26 cellular contexts compared by ENCODE assay signal in the genomic region with DNA sequence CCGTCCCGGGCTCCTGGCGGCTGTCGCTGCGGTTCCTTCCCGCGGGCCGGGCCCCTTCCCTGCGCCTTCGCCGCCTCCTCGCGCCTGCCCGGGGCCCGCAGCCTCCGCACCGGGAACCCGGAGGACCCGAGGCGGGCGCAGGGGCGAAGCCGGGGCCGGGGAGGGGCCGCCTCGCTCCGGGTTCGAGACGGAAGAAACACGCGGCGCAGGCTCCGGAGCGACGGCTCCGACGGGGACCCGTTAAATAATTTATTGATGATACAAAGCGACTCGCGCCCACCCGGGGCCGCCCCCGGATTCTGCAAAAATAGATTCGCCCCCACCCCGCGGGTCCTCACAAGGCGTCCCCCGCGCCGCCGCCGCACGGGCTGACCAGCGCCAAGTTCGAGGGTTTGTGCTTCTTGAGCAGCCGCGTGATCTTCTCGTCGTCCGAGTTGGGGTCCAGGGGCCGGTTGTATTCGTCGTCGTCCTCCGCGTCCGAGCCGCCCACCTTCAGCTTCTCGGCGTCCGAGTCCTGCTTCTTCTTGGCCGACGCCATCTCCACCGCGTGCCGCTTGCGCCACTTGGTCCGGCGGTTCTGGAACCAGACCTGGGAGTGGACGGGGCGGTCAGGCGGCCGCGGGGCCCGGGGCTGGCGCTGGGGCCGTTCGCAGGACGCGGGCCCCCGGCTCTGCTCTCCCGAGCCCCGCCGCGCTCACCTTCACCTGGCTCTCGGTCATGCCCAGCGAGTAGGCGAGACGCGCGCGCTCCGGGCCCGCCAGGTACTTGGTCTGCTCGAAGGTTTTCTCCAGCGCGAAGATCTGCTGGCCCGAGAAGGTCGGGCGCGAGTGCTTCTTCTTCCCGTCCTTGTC. TPM values are rescaled to one million over a fixed set of nuclear protein-coding genes. Genes with fewer than 3 reads are reported as not detected.
DNase-seq lines count a peak whose midpoint lies in the region; ATAC-seq and TF ChIP-seq lines count a peak whose summit lies in the region.
"Had no signal": no experiment of that assay in that cellular context is flagged by ENCODE, and none has a peak within 500 bp of the region (broad histone marks: within the 10 kb centered on the region; RNA-seq: fewer than 3 reads in every experiment).

No MANE protein-coding gene starts in this region.

- peak overlapping the region; percentile 75 for H3K4me2 ChIP-seq in hepatocyte

- H3K36me3 ChIP-seq in ES-I3 (ENCODE audit: insufficient read depth, low read length) (no peaks in the 10 kb centered on the region), hepatocyte (replicated peaks; ENCODE audit: insufficient read depth, low read depth) (no peaks in the 10 kb centered on the region)

- no peak for TF ChIP-seq CTCF in WTC11 (IDR thresholded peaks at IDR 0.05)
- TF ChIP-seq CTCF in hepatocyte (IDR thresholded peaks at IDR 0.05; ENCODE audit: poor library complexity), result no peak

- DNase-seq in WTC11 (ENCODE audit: low spot score) (peak; percentile 64), hepatocyte (ENCODE audit: low spot score) (no peak), retina (peak; percentile 65), amygdala (lab: John Stamatoyannopoulos, UW) (no peak)
- DNase-seq in activated CD8-positive, alpha-beta memory T cell treated with anti-CD3 and anti-CD28 coated beads for 24 hours, result no peak
- DNase-seq: activated CD4-positive, alpha-beta T cell treated with anti-CD3 and anti-CD28 coated beads for 1 hour; activated CD8-positive, alpha-beta memory T cell treated with anti-CD3 and anti-CD28 coated beads, Interleukin-2, amount 10 ng/mL, durations not matched to agents 7 days and 5 days; activated naive CD8-positive, alpha-beta T cell treated with anti-CD3 and anti-CD28 coated beads, Interleukin-2, amount 10 ng/mL, durations not matched to agents 7 days and 5 days; CD8-positive, alpha-beta T cell; DMS53; mucosa of descending colon; NCI-H146; NCI-H2171 treated with DMSO at 0.1 percent for 48 hours; NCI-H748 treated with DMSO at 0.1 percent for 48 hours; SHP77; SW 1271 had no signal

- POLR2A ChIA-PET in WTC11 (lab: Charles Lee), result no interaction called here

- ATAC-seq in WTC11 (peak; percentile 6), GM21737 (IDR thresholded peaks at IDR 0.05; ENCODE audit: unreplicated experiment) (no peak)
- ATAC-seq: activated CD8-positive, alpha-beta memory T cell treated with anti-CD3 and anti-CD28 coated beads, Interleukin-2, amount 10 ng/mL, durations not matched to agents 7 days and 5 days; CD8-positive, alpha-beta T cell; esophagus mucosa; gastroesophageal sphincter; GM12878; left colon; mucosa of descending colon had no signal

- peaks cover 72% of the 10 kb centered on the region for H3K27me3 Mint-ChIP-seq in WTC11 (ENCODE audit: low read depth)

- no peak overlapping the region for H3K27ac ChIP-seq in hepatocyte
- H3K27ac ChIP-seq: gastroesophageal sphincter, neutrophil had no signal

- H3K4me1 Mint-ChIP-seq in WTC11, result peaks cover 12% of the 10 kb centered on the region
- H3K4me1 Mint-ChIP-seq: activated naive CD8-positive, alpha-beta T cell treated with anti-CD3 and anti-CD28 coated beads, Interleukin-2, amount 10 ng/mL, durations not matched to agents 7 days and 5 days had no signal

- H3K9me3 ChIP-seq in ES-I3 (ENCODE audit: control insufficient read depth, insufficient read depth, low read length), result no peaks in the 10 kb centered on the region
- no peaks in the 10 kb centered on the region for H3K9me3 ChIP-seq in hepatocyte (ENCODE audit: low read depth)
- H3K9me3 ChIP-seq: mucosa of descending colon, neutrophil had no signal

- H3K79me2 ChIP-seq in hepatocyte, result no peaks in the 10 kb centered on the region

- H2AFZ ChIP-seq in hepatocyte, result no peak overlapping the region

- H3K9me2 ChIP-seq in hepatocyte (replicated peaks; ENCODE audit: insufficient read depth), result no peaks in the 10 kb centered on the region

- H3K9ac ChIP-seq in ES-I3 (ENCODE audit: low read depth, low read length), result peak overlapping the region; percentile 6; the same call in 1 of the 2 replicates

- H3K4me3 Mint-ChIP-seq in WTC11, result no peak overlapping the region
- H3K4me3 Mint-ChIP-seq: activated CD8-positive, alpha-beta memory T cell treated with anti-CD3 and anti-CD28 coated beads, Interleukin-2, amount 10 ng/mL, durations not matched to agents 7 days and 5 days; activated naive CD8-positive, alpha-beta T cell treated with anti-CD3 and anti-CD28 coated beads, Interleukin-2, amount 10 ng/mL, durations not matched to agents 7 days and 5 days; CD8-positive, alpha-beta T cell had no signal

- H3K27ac Mint-ChIP-seq in WTC11, result no peak overlapping the region
- H3K27ac Mint-ChIP-seq: activated CD8-positive, alpha-beta memory T cell treated with anti-CD3 and anti-CD28 coated beads, Interleukin-2, amount 10 ng/mL, durations not matched to agents 7 days and 5 days; activated naive CD8-positive, alpha-beta T cell treated with anti-CD3 and anti-CD28 coated beads, Interleukin-2, amount 10 ng/mL, durations not matched to agents 7 days and 5 days; activated T-helper 2 cell treated with anti-CD3 and anti-CD28 coated beads, Interferon-gamma antibody, Interleukin-2, Interleukin-4, amounts not matched to agents 10 μg/mL and 5 μg/mL and 100 μg/mL, durations not matched to agents 14 hours and 24 hours and 36 hours; CD8-positive, alpha-beta T cell had no signal

- CTCF ChIA-PET in WTC11 (lab: Charles Lee), result no interaction called here

- H3K27me3 ChIP-seq in hepatocyte, result peaks cover 65% of the 10 kb centered on the region

- H3K4me1 ChIP-seq in ES-I3 (ENCODE audit: insufficient read depth, low read length) (peaks cover 11% of the 10 kb centered on the region), hepatocyte (ENCODE audit: insufficient read depth) (peaks cover 29% of the 10 kb centered on the region)

- H3K9me3 Mint-ChIP-seq in WTC11, result no peaks in the 10 kb centered on the region
- H3K9me3 Mint-ChIP-seq: activated naive CD8-positive, alpha-beta T cell treated with anti-CD3 and anti-CD28 coated beads, Interleukin-2, amount 10 ng/mL, durations not matched to agents 7 days and 5 days; activated T-helper 2 cell treated with anti-CD3 and anti-CD28 coated beads, Interferon-gamma antibody, Interleukin-2, Interleukin-4, amounts not matched to agents 10 μg/mL and 5 μg/mL and 100 μg/mL, durations not matched to agents 14 hours and 24 hours and 36 hours; CD8-positive, alpha-beta T cell had no signal

- peaks cover 7% of the 10 kb centered on the region for H4K20me1 ChIP-seq in hepatocyte (ENCODE audit: insufficient read depth, poor library complexity, severe bottlenecking)

- H3K36me3 Mint-ChIP-seq in WTC11, result no peaks in the 10 kb centered on the region; the same call in 1 of the 2 replicates

- WGBS in hepatocyte (ENCODE audit: low lambda C conversion rate, missing lambda C conversion rate), result 10% methylated on average over 47 of the region's 113 CpGs

- no peak overlapping the region for H3K4me3 ChIP-seq in hepatocyte
- H3K4me3 ChIP-seq: GM12878, mucosa of descending colon had no signal

TF ChIP-seq in WTC11, 78 proteins besides CTCF, POLR2A, EP300 and RAD21:
- TF ChIP-seq, protein P1, sequence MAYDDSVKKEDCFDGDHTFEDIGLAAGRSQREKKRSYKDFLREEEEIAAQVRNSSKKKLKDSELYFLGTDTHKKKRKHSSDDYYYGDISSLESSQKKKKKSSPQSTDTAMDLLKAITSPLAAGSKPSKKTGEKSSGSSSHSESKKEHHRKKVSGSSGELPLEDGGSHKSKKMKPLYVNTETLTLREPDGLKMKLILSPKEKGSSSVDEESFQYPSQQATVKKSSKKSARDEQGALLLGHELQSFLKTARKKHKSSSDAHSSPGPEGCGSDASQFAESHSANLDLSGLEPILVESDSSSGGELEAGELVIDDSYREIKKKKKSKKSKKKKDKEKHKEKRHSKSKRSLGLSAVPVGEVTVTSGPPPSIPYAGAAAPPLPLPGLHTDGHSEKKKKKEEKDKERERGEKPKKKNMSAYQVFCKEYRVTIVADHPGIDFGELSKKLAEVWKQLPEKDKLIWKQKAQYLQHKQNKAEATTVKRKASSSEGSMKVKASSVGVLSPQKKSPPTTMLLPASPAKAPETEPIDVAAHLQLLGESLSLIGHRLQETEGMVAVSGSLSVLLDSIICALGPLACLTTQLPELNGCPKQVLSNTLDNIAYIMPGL (CRISPR knock-in tag; IDR thresholded peaks at IDR 0.05), result 0 out of 2 replicates have a peak, but pooled peaks have one; percentile 31
- TF ChIP-seq FOXP1 (CRISPR knock-in tag; IDR thresholded peaks at IDR 0.05; ENCODE audit: borderline replicate concordance) (no peak), ETV6 (CRISPR knock-in tag; IDR thresholded peaks at IDR 0.05) (0 out of 2 replicates have a peak, but pooled peaks have one; percentile 17)
- TF ChIP-seq, protein P2, sequence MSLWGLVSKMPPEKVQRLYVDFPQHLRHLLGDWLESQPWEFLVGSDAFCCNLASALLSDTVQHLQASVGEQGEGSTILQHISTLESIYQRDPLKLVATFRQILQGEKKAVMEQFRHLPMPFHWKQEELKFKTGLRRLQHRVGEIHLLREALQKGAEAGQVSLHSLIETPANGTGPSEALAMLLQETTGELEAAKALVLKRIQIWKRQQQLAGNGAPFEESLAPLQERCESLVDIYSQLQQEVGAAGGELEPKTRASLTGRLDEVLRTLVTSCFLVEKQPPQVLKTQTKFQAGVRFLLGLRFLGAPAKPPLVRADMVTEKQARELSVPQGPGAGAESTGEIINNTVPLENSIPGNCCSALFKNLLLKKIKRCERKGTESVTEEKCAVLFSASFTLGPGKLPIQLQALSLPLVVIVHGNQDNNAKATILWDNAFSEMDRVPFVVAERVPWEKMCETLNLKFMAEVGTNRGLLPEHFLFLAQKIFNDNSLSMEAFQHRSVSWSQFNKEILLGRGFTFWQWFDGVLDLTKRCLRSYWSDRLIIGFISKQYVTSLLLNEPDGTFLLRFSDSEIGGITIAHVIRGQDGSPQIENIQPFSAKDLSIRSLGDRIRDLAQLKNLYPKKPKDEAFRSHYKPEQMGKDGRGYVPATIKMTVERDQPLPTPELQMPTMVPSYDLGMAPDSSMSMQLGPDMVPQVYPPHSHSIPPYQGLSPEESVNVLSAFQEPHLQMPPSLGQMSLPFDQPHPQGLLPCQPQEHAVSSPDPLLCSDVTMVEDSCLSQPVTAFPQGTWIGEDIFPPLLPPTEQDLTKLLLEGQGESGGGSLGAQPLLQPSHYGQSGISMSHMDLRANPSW (CRISPR knock-in tag; conservative IDR thresholded peaks at IDR 0.05; ENCODE audit: low read depth), result no peak

RNA-seq across cellular contexts. Expression of a gene that starts 1.1 kb away (rescaled TPM):
- total RNA-seq in WTC11 (2021) (0.11 to 0.21 TPM (median 0.15 TPM) in 3 replicates), hepatocyte (0.03 and 0.04 TPM in 2 replicates)
- polyA plus RNA-seq in hepatocyte, result 4.9 and 5.0 TPM in 2 replicates
- total RNA-seq: activated CD8-positive, alpha-beta memory T cell treated with anti-CD3 and anti-CD28 coated beads, Interleukin-2, amount 10 ng/mL, durations not matched to agents 7 days and 5 days; activated naive CD8-positive, alpha-beta T cell treated with anti-CD3 and anti-CD28 coated beads, Interleukin-2, amount 10 ng/mL, durations not matched to agents 7 days and 5 days; activated T-helper 2 cell treated with anti-CD3 and anti-CD28 coated beads, Interferon-gamma antibody, Interleukin-2, Interleukin-4, amounts not matched to agents 10 μg/mL and 5 μg/mL and 100 μg/mL, durations not matched to agents 14 hours and 24 hours and 36 hours; CD8-positive, alpha-beta T cell; gastroesophageal sphincter; GM12878; left colon; mucosa of descending colon; OCI-LY7; subcutaneous adipose tissue had no signal

Comparison
In these comparisons a context has a peak if more than half of its experiments do, and no peak if none do; other contexts are left out.
1. DNase-seq: peak in WTC11 (single experiment) and retina (single experiment); none in hepatocyte (single experiment), activated CD8-positive, alpha-beta memory T cell treated with anti-CD3 and anti-CD28 coated beads for 24 hours (single experiment) and amygdala (0 of 56).